Comparison of ENCODE assay signal across 11 cellular contexts in genomic region chr3:167913218-167913902, GRCh38.
DNase-seq lines count a peak whose midpoint lies in the region; ATAC-seq and TF ChIP-seq lines count a peak whose summit lies in the region.
"Had no signal": no experiment of that assay in that cellular context is flagged by ENCODE, and none has a peak within 500 bp of the region (broad histone marks: within the 10 kb centered on the region; RNA-seq: fewer than 3 reads in every experiment).

No MANE protein-coding gene starts in this region.

- H3K14ac ChIP-seq in H9 (ENCODE audit: insufficient read depth, low read length) = no peak overlapping the region

- no peaks in the 10 kb centered on the region for H3K79me2 ChIP-seq in H9 (ENCODE audit: insufficient read depth, low read length)

- CTCF ChIA-PET in RWPE1 (lab: Yijun Ruan, JAX) = interaction anchor here (0.6 to 0.7 kb wide), 2 partner anchors 24 to 75 kb away, joined by 4 to 7 read pairs; no protein-coding TSS in a partner anchor
- CTCF ChIA-PET in CD8-positive, alpha-beta memory T cell (lab: Charles Lee) = no interaction called here

- H4K5ac ChIP-seq in H9 (ENCODE audit: insufficient read length, low read depth, low read length) = no peak overlapping the region

- no peak overlapping the region for H2BK120ac ChIP-seq in H9 (ENCODE audit: low read depth, low read length, poor library complexity, severe bottlenecking)

- no peak overlapping the region for H2AFZ ChIP-seq in H9 (ENCODE audit: low read length)

- peak; percentile 51 for ATAC-seq in gastroesophageal sphincter
- ATAC-seq in HG02623 (IDR thresholded peaks at IDR 0.05; ENCODE audit: unreplicated experiment) = no peak
- ATAC-seq in HG03280 (IDR thresholded peaks at IDR 0.05; ENCODE audit: unreplicated experiment) = no peak
- ATAC-seq in GM19395 (IDR thresholded peaks at IDR 0.05; ENCODE audit: unreplicated experiment) = no peak
- ATAC-seq: natural killer cell had no signal

- no peak overlapping the region for H3K4ac ChIP-seq in H9 (ENCODE audit: low read depth, low read length)

- no peak overlapping the region for H2BK5ac ChIP-seq in H9 (ENCODE audit: insufficient read length, low read length)

- peak; percentile 17 for DNase-seq in AG10803 (ENCODE audit: low read depth)
- peak; percentile 52 for DNase-seq in H9
- DNase-seq in RWPE1 (ENCODE audit: low spot score) = peak; percentile 8
- no peak for DNase-seq in CD8-positive, alpha-beta memory T cell
- DNase-seq: DMS79 treated with DMSO at 0.1 percent for 48 hours, natural killer cell, NCI-H1417 treated with DMSO at 0.1 percent for 48 hours had no signal

- H3T11ph ChIP-seq in H9 (ENCODE audit: low read length) = no peak overlapping the region

- POLR2A ChIA-PET in RWPE1 (lab: Yijun Ruan, JAX; ENCODE audit: low non-redundant PET) = no interaction called here
- POLR2A ChIA-PET in CD8-positive, alpha-beta memory T cell (lab: Charles Lee) = no interaction called here

- no peaks in the 10 kb centered on the region for H3K4me1 Mint-ChIP-seq in H9
- no peaks in the 10 kb centered on the region for H3K4me1 Mint-ChIP-seq in CD8-positive, alpha-beta memory T cell
- H3K4me1 Mint-ChIP-seq: natural killer cell had no signal

- H3K4me1 ChIP-seq in H9 (ENCODE audit: insufficient read depth, low read length) (no peaks in the 10 kb centered on the region), gastroesophageal sphincter (no peaks in the 10 kb centered on the region)
- H3K4me1 ChIP-seq in CD8-positive, alpha-beta memory T cell (ENCODE audit: insufficient read depth, low read length) = no peaks in the 10 kb centered on the region

- no peaks in the 10 kb centered on the region for H3K9me3 ChIP-seq in H9 (ENCODE audit: control insufficient read depth, low read depth, low read length)
- no peaks in the 10 kb centered on the region for H3K9me3 ChIP-seq in gastroesophageal sphincter
- no peaks in the 10 kb centered on the region for H3K9me3 ChIP-seq in CD8-positive, alpha-beta memory T cell (ENCODE audit: low read length)

- H3K23ac ChIP-seq in H9 (ENCODE audit: insufficient read length, low read depth, low read length) = no peak overlapping the region

- no peaks in the 10 kb centered on the region for H3K23me2 ChIP-seq in H9 (ENCODE audit: insufficient read length, low read depth, low read length, poor library complexity, severe bottlenecking)

- no peak overlapping the region for H3K56ac ChIP-seq in H9 (ENCODE audit: insufficient read length, low read depth, low read length)

- no peak overlapping the region for H2BK20ac ChIP-seq in H9 (ENCODE audit: low read depth, low read length, poor library complexity, severe bottlenecking)

- no peak overlapping the region for H4K91ac ChIP-seq in H9 (ENCODE audit: insufficient read length, low read depth, low read length)

- no peak overlapping the region for H2BK15ac ChIP-seq in H9 (ENCODE audit: low read depth, low read length)

- no peak overlapping the region for H3K9ac ChIP-seq in H9 (ENCODE audit: extremely low read depth, insufficient read length, low read length)

- no peaks in the 10 kb centered on the region for H3K27me3 ChIP-seq in H9 (ENCODE audit: insufficient read depth, low read length)
- H3K27me3 ChIP-seq in gastroesophageal sphincter = no peaks in the 10 kb centered on the region
- no peaks in the 10 kb centered on the region for H3K27me3 ChIP-seq in CD8-positive, alpha-beta memory T cell (ENCODE audit: insufficient read depth, low read length, poor library complexity, severe bottlenecking)

- no peaks in the 10 kb centered on the region for H4K20me1 ChIP-seq in H9 (ENCODE audit: control insufficient read depth, insufficient read depth, insufficient read length)

- H3K4me3 ChIP-seq in AG10803 (ENCODE audit: low read length) = no peak overlapping the region
- H3K4me3 ChIP-seq in gastroesophageal sphincter = no peak overlapping the region
- no peak overlapping the region for H3K4me3 ChIP-seq in CD8-positive, alpha-beta memory T cell (ENCODE audit: low read length)

- no peak overlapping the region for H3K27ac ChIP-seq in H9 (ENCODE audit: insufficient read length, low read depth, low read length)
- no peak overlapping the region for H3K27ac ChIP-seq in RWPE1
- no peak overlapping the region for H3K27ac ChIP-seq in gastroesophageal sphincter
- H3K27ac ChIP-seq in CD8-positive, alpha-beta memory T cell (ENCODE audit: low read depth, low read length) = no peak overlapping the region

- no peak overlapping the region for H3K18ac ChIP-seq in H9 (ENCODE audit: insufficient read length, low read depth, low read length)

- no peak overlapping the region for H3K27ac Mint-ChIP-seq in H9
- H3K27ac Mint-ChIP-seq in CD8-positive, alpha-beta memory T cell = no peak overlapping the region
- H3K27ac Mint-ChIP-seq: natural killer cell had no signal

- H3K4me3 Mint-ChIP-seq in H9 = no peak overlapping the region
- no peak overlapping the region for H3K4me3 Mint-ChIP-seq in CD8-positive, alpha-beta memory T cell
- H3K4me3 Mint-ChIP-seq: natural killer cell had no signal

- TF ChIP-seq CTCF in AG10803 (conservative IDR thresholded peaks at IDR 0.05; ENCODE audit: low read length) (0 out of 2 replicates have a peak, but pooled peaks have one; percentile 8), H9 (conservative IDR thresholded peaks at IDR 0.05) (peak; percentile 46), RWPE1 (conservative IDR thresholded peaks at IDR 0.05; ENCODE audit: low read depth) (no peak), gastroesophageal sphincter (IDR thresholded peaks at IDR 0.05) (no peak)

- H2AK5ac ChIP-seq in H9 (ENCODE audit: insufficient read length, low read length) = no peak overlapping the region

- WGBS in H9 (ENCODE audit: extremely low coverage, insufficient read length, low lambda C conversion rate) = no CpG with 5 or more reads among the region's 4 CpGs
- 47% methylated on average over 2 to 4 of the region's 4 CpGs for WGBS in gastroesophageal sphincter (ENCODE audit: low coverage in 1 of 2), 2 donors

- H3K36me3 Mint-ChIP-seq in H9 (ENCODE audit: insufficient read depth in 1 of 3, low read depth in 3 of 3) = no peaks in the 10 kb centered on the region
- H3K36me3 Mint-ChIP-seq in CD8-positive, alpha-beta memory T cell = no peaks in the 10 kb centered on the region
- H3K36me3 Mint-ChIP-seq: natural killer cell had no signal

- no peak overlapping the region for H3K4me2 ChIP-seq in H9 (ENCODE audit: insufficient read depth, insufficient read length, low read length)

- H3K27me3 Mint-ChIP-seq in H9 (ENCODE audit: low read depth) = no peaks in the 10 kb centered on the region
- H3K27me3 Mint-ChIP-seq in CD8-positive, alpha-beta memory T cell = peaks cover 2 to 7% of the 10 kb centered on the region in 2 donors

- H4K8ac ChIP-seq in H9 (replicated peaks; ENCODE audit: insufficient read length, low read depth, low read length) = no peak overlapping the region

- H2BK12ac ChIP-seq in H9 (ENCODE audit: insufficient read length, low read depth, low read length) = no peak overlapping the region

- TF ChIP-seq EP300 in gastroesophageal sphincter (IDR thresholded peaks at IDR 0.05) = no peak

- no peak for TF ChIP-seq POLR2A in gastroesophageal sphincter (IDR thresholded peaks at IDR 0.05)

- no peaks in the 10 kb centered on the region for H3K36me3 ChIP-seq in gastroesophageal sphincter
- no peaks in the 10 kb centered on the region for H3K36me3 ChIP-seq in CD8-positive, alpha-beta memory T cell (ENCODE audit: insufficient read depth, low read length)

- H3K9me3 Mint-ChIP-seq in H9 = no peaks in the 10 kb centered on the region
- H3K9me3 Mint-ChIP-seq in CD8-positive, alpha-beta memory T cell = no peaks in the 10 kb centered on the region
- H3K9me3 Mint-ChIP-seq: natural killer cell had no signal

- H3K79me1 ChIP-seq in H9 (ENCODE audit: insufficient read depth, low read depth, low read length, poor library complexity, severe bottlenecking) = no peaks in the 10 kb centered on the region

Comparison
In these comparisons a context has a peak if more than half of its experiments do, and no peak if none do; other contexts are left out.
1. DNase-seq: peak in AG10803 (single experiment), H9 (single experiment) and RWPE1 (single experiment); none in CD8-positive, alpha-beta memory T cell (0 of 5).
2. CTCF ChIP-seq: peak in AG10803 (single experiment) and H9 (single experiment); none in RWPE1 (single experiment) and gastroesophageal sphincter (0 of 4).